ENCODE assay signal across 9 cellular contexts in the genomic region with DNA sequence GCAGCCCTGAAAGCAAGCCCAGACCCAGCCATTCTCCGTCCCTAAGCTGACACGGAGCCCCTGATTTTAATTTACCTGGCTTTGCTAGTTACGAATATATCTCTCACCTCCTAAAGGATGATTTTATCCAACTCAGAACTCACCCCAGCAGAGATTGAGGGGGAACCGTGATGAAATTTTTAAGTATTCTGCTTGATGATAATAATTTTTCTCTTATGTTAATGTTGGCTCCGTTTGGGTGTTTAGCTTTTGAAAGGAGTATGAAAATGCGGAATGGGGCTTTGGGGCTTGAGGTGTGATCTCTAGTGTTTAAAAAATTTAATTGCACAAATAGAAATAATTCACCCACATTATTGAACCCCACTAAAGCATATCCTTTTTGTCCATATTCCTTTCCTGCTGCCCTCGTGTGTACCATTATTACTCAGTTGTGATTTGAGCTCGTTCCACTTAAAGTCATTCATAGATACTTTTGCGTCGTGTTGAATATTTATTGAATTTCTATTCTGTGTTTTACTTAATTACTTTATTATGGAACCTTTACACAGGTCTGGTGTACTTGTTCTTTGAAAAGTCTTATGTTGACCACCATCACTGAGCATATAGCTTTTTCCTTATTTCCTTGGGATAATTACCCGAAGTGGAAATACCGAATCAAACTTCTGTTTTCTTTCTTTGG. TPM values are rescaled to one million over a fixed set of nuclear protein-coding genes. Genes with fewer than 3 reads are reported as not detected.
DNase-seq lines count a peak whose midpoint lies in the region; ATAC-seq, FAIRE-seq and TF ChIP-seq lines count a peak whose summit lies in the region.
"Had no signal": no experiment of that assay in that cellular context is flagged by ENCODE, and none has a peak within 500 bp of the region (broad histone marks: within the 10 kb centered on the region; RNA-seq: fewer than 3 reads in every experiment).

No MANE protein-coding gene starts in this region.

- no peaks in the 10 kb centered on the region for H3K9me3 Mint-ChIP-seq in activated CD4-positive, alpha-beta T cell treated with anti-CD3 and anti-CD28 coated beads for 36 hours (ENCODE audit: low read depth)
- H3K9me3 Mint-ChIP-seq in activated naive CD8-positive, alpha-beta T cell treated with anti-CD3 and anti-CD28 coated beads, Interleukin-2, amount 10 ng/mL, durations not matched to agents 7 days and 5 days: no peaks in the 10 kb centered on the region

- FAIRE-seq in kidney (lab: Jason Lieb, UNC): no peak
- FAIRE-seq: G401.6 had no signal

- CTCF ChIA-PET in activated CD4-positive, alpha-beta T cell treated with anti-CD3 and anti-CD28 coated beads for 36 hours (lab: Charles Lee): interaction anchor here (0.6 to 1.8 kb wide), 6 partner anchors 10 to 232 kb away, joined by 3 to 5 read pairs (median 3); no protein-coding TSS in a partner anchor

- no peaks in the 10 kb centered on the region for H3K9me3 ChIP-seq in kidney (ENCODE audit: control insufficient read depth in 1 of 2, low read length in 2 of 2)

- H3K27ac ChIP-seq in kidney (ENCODE audit: low read depth in 2 of 2, low read length in 2 of 2) (peak overlapping the region in 1 of 2 donors; percentile 86), temporal lobe (ENCODE audit: low read depth, low read length) (peak overlapping the region; percentile 72)

- H3K4me1 Mint-ChIP-seq in activated CD4-positive, alpha-beta T cell treated with anti-CD3 and anti-CD28 coated beads for 36 hours: peaks cover 62% of the 10 kb centered on the region
- peaks cover 54% of the 10 kb centered on the region for H3K4me1 Mint-ChIP-seq in activated naive CD8-positive, alpha-beta T cell treated with anti-CD3 and anti-CD28 coated beads, Interleukin-2, amount 10 ng/mL, durations not matched to agents 7 days and 5 days

- POLR2A ChIA-PET in activated CD4-positive, alpha-beta T cell treated with anti-CD3 and anti-CD28 coated beads for 36 hours (lab: Charles Lee): interaction anchor here (1.0 kb wide), 1 partner anchor 9 kb away, joined by 4 read pairs; no protein-coding TSS in a partner anchor
- POLR2A ChIA-PET in activated naive CD8-positive, alpha-beta T cell treated with anti-CD3 and anti-CD28 coated beads, Interleukin-2, amount 10 ng/mL, durations not matched to agents 7 days and 5 days (lab: Charles Lee): interaction anchor here (0.5 to 2.4 kb wide), 8 partner anchors 9 to 103 kb away, joined by 3 to 15 read pairs (median 4); no protein-coding TSS in a partner anchor

- no peak for TF ChIP-seq CTCF in kidney (IDR thresholded peaks at IDR 0.05; ENCODE audit: borderline replicate concordance, extremely low read depth, insufficient read depth)

- no peak for ATAC-seq in activated CD4-positive, alpha-beta T cell treated with anti-CD3 and anti-CD28 coated beads for 36 hours
- no peak for ATAC-seq in activated naive CD8-positive, alpha-beta T cell treated with anti-CD3 and anti-CD28 coated beads, Interleukin-2, amount 10 ng/mL, durations not matched to agents 7 days and 5 days (ENCODE audit: low read depth)
- ATAC-seq in GM19463 (IDR thresholded peaks at IDR 0.05; ENCODE audit: unreplicated experiment): no peak

- DNase-seq in activated CD4-positive, alpha-beta T cell treated with anti-CD3 and anti-CD28 coated beads for 36 hours: no peak
- DNase-seq in activated CD4-positive, alpha-beta T cell treated with anti-CD3 and anti-CD28 coated beads, Interleukin-2, amount 50 U/mL, for 4 hours: no peak
- no peak for DNase-seq in activated naive CD8-positive, alpha-beta T cell treated with anti-CD3 and anti-CD28 coated beads, Interleukin-2, amount 10 ng/mL, durations not matched to agents 7 days and 5 days
- DNase-seq in kidney (no peak), A172 (ENCODE audit: low spot score) (no peak), NCI-H82 treated with DMSO at 0.1 percent for 48 hours (lab: John Stamatoyannopoulos, UW; ENCODE audit: unreplicated experiment) (no peak)

- no peaks in the 10 kb centered on the region for H3K36me3 ChIP-seq in kidney (ENCODE audit: control insufficient read depth in 1 of 2, insufficient read depth in 2 of 2, low read length in 2 of 2)

- no peaks in the 10 kb centered on the region for H3K27me3 Mint-ChIP-seq in activated CD4-positive, alpha-beta T cell treated with anti-CD3 and anti-CD28 coated beads for 36 hours
- H3K27me3 Mint-ChIP-seq in activated naive CD8-positive, alpha-beta T cell treated with anti-CD3 and anti-CD28 coated beads, Interleukin-2, amount 10 ng/mL, durations not matched to agents 7 days and 5 days: no peaks in the 10 kb centered on the region

- H3K4me3 Mint-ChIP-seq in activated CD4-positive, alpha-beta T cell treated with anti-CD3 and anti-CD28 coated beads for 36 hours: peak overlapping the region; percentile 92
- peak overlapping the region; percentile 87 for H3K4me3 Mint-ChIP-seq in activated naive CD8-positive, alpha-beta T cell treated with anti-CD3 and anti-CD28 coated beads, Interleukin-2, amount 10 ng/mL, durations not matched to agents 7 days and 5 days

- H3K4me3 ChIP-seq in kidney (ENCODE audit: low read length in 2 of 2): peak overlapping the region; percentile 81 to 85

- H3K36me3 Mint-ChIP-seq in activated CD4-positive, alpha-beta T cell treated with anti-CD3 and anti-CD28 coated beads for 36 hours (ENCODE audit: low read depth): no peaks in the 10 kb centered on the region
- H3K36me3 Mint-ChIP-seq in activated naive CD8-positive, alpha-beta T cell treated with anti-CD3 and anti-CD28 coated beads, Interleukin-2, amount 10 ng/mL, durations not matched to agents 7 days and 5 days: peaks cover 4% of the 10 kb centered on the region

- peak overlapping the region; percentile 94 for H3K27ac Mint-ChIP-seq in activated CD4-positive, alpha-beta T cell treated with anti-CD3 and anti-CD28 coated beads for 36 hours
- peak overlapping the region; percentile 77 for H3K27ac Mint-ChIP-seq in activated naive CD8-positive, alpha-beta T cell treated with anti-CD3 and anti-CD28 coated beads, Interleukin-2, amount 10 ng/mL, durations not matched to agents 7 days and 5 days

- peak overlapping the region; percentile 75 to 83 for H3K9ac ChIP-seq in kidney (ENCODE audit: low read length in 2 of 2)

- H3K4me1 ChIP-seq in kidney (ENCODE audit: control insufficient read depth in 1 of 2, insufficient read depth in 1 of 2, low read depth in 1 of 2, low read length in 2 of 2): peaks cover 0 to 6% of the 10 kb centered on the region in 2 donors

- intact Hi-C loops in activated CD4-positive, alpha-beta T cell treated with anti-CD3 and anti-CD28 coated beads for 36 hours (cut with DNase I, micrococcal nuclease): loop anchor here in 1 of 2 experiments (5.0 kb wide), 2 partner anchors 519 to 649 kb away; a partner anchor contains a TSS
- intact Hi-C loops in kidney (cut with DNase I): no loop called here

RNA-seq across cellular contexts. Expression of a gene that starts 0.8 kb away (rescaled TPM):
- 10 to 100 TPM; 44.6 to 56.6 TPM for total RNA-seq in activated CD4-positive, alpha-beta T cell treated with anti-CD3 and anti-CD28 coated beads for 36 hours
- 10 to 100 TPM; 51.6 to 63.4 TPM for total RNA-seq in activated naive CD8-positive, alpha-beta T cell treated with anti-CD3 and anti-CD28 coated beads, Interleukin-2, amount 10 ng/mL, durations not matched to agents 7 days and 5 days
- total RNA-seq in kidney (30.6 TPM), temporal lobe (100 TPM)
- 32.0 TPM for polyA plus RNA-seq in kidney (ENCODE audit: insufficient read depth, low read depth, low replicate concordance)
- 49.5 and 49.9 TPM in 2 replicates for total RNA-seq in A172 (2014; rRNA removed; shearing (Covaris generic))
